In the genomic region with DNA sequence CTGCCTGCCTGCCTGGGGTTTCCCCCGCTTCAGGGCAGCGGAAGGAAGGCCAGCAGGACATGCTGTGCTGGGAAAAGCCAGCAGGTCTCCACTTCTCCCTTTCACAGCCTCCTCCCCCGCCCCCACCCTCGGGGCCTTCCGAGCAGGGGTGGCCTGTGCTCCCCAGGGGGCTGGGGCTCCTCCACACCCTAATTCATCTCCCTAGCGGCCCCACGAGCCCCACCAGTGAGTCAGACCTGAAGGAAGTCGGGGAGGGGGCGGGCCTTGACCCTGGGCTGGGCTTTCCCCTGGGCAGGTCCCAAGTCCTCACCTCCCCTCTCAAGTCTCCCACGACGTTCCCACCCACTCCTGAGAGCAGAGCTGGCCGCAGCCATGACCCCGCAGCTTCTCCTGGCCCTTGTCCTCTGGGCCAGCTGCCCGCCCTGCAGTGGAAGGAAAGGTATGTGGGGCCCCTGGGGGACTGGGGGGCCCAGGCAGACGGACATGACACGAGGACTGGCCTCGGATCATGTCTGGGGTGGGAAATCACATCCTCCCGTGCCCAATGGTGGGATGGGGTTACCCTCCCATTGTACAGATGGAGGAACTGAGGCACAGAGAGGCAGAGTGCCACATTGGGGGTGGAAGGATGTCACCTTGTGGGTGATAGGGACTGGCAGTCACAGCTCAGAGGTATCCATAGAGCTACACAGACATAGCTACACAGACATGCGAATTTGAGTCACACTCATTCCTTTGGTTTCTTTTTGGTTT, we compare ENCODE assay signal across 9 cellular contexts. TPM values are rescaled to one million over a fixed set of nuclear protein-coding genes. Genes with fewer than 3 reads are reported as not detected.
DNase-seq lines count a peak whose midpoint lies in the region; ATAC-seq and TF ChIP-seq lines count a peak whose summit lies in the region.
"Had no signal": no experiment of that assay in that cellular context is flagged by ENCODE, and none has a peak within 500 bp of the region (broad histone marks: within the 10 kb centered on the region; RNA-seq: fewer than 3 reads in every experiment).

A gene (plus strand): TSS at position 345 of the 753 bp plus-strand sequence. CDS start 28 bp downstream, at position 373.

- peak; percentile 50 for ATAC-seq in HG03039 (IDR thresholded peaks at IDR 0.05; ENCODE audit: unreplicated experiment)
- peak in 7 of 8 donors; percentile 39 to 80 (median 56) for ATAC-seq in heart right ventricle
- ATAC-seq in GM21367 (IDR thresholded peaks at IDR 0.05; ENCODE audit: unreplicated experiment): no peak

- no peaks in the 10 kb centered on the region for H3K27me3 Mint-ChIP-seq in activated CD4-positive, alpha-beta T cell treated with anti-CD3 and anti-CD28 coated beads, Interleukin-2, amount 10 ng/mL, durations not matched to agents 24 days and 14 days
- peaks cover 11% of the 10 kb centered on the region for H3K27me3 Mint-ChIP-seq in neural progenitor cell (ENCODE audit: insufficient read depth, low read depth)

- peaks cover 7% of the 10 kb centered on the region for H3K4me1 ChIP-seq in A673 (ENCODE audit: insufficient read depth, low read length, poor library complexity, severe bottlenecking)
- H3K4me1 ChIP-seq in heart right ventricle: peaks cover 0 to 11% (median 0%) of the 10 kb centered on the region in 9 donors
- H3K4me1 ChIP-seq in neural progenitor cell: no peaks in the 10 kb centered on the region
- H3K4me1 ChIP-seq: HAP-1 had no signal

- H3K27ac ChIP-seq in A673 (ENCODE audit: low read depth, low read length, poor library complexity, severe bottlenecking) (no peak within 1 kb of the TSS), heart right ventricle (peak within 1 kb of the TSS in 1 of 10 donors; percentile 31), neural progenitor cell (no peak within 1 kb of the TSS)

- H3K9ac ChIP-seq in neural progenitor cell: no peak within 1 kb of the TSS

- H3K4me1 Mint-ChIP-seq in activated CD4-positive, alpha-beta T cell treated with anti-CD3 and anti-CD28 coated beads, Interleukin-2, amount 10 ng/mL, durations not matched to agents 24 days and 14 days: peaks cover 15% of the 10 kb centered on the region
- peaks cover 3% of the 10 kb centered on the region for H3K4me1 Mint-ChIP-seq in neural progenitor cell

- H3K9me3 ChIP-seq in A673 (ENCODE audit: low read depth, low read length, poor library complexity, severe bottlenecking): no peaks in the 10 kb centered on the region
- H3K9me3 ChIP-seq in heart right ventricle: no peaks in the 10 kb centered on the region
- H3K9me3 ChIP-seq in neural progenitor cell (ENCODE audit: low read depth): no peaks in the 10 kb centered on the region
- H3K9me3 ChIP-seq: HAP-1 had no signal

- peaks cover 3% of the 10 kb centered on the region for H3K36me3 Mint-ChIP-seq in activated CD4-positive, alpha-beta T cell treated with anti-CD3 and anti-CD28 coated beads, Interleukin-2, amount 10 ng/mL, durations not matched to agents 24 days and 14 days (ENCODE audit: low read depth)
- H3K36me3 Mint-ChIP-seq in neural progenitor cell: no peaks in the 10 kb centered on the region

- peak; percentile 32 for TF ChIP-seq POLR2A in GM18526 (IDR thresholded peaks at IDR 0.05; ENCODE audit: extremely low read depth, insufficient read length)

- CTCF ChIA-PET in A673 (lab: Charles Lee): no interaction called here

- H3K27ac Mint-ChIP-seq in activated CD4-positive, alpha-beta T cell treated with anti-CD3 and anti-CD28 coated beads, Interleukin-2, amount 10 ng/mL, durations not matched to agents 24 days and 14 days: no peak within 1 kb of the TSS
- no peak within 1 kb of the TSS for H3K27ac Mint-ChIP-seq in neural progenitor cell

- 13% methylated on average over 19 of the region's 19 CpGs for WGBS in heart right ventricle, 2 donors

- BruUV-seq in A673 (replicated peaks; lab: Mats Ljungman, UMichigan): no TSS peak

- peaks cover 5% of the 10 kb centered on the region for H3F3A ChIP-seq in neural progenitor cell (ENCODE audit: low read depth)

- no peak within 1 kb of the TSS for H2AFZ ChIP-seq in neural progenitor cell (replicated peaks)

- no peaks in the 10 kb centered on the region for H3K27me3 ChIP-seq in A673 (replicated peaks; ENCODE audit: insufficient read depth, low read depth, low read length, poor library complexity)
- H3K27me3 ChIP-seq in heart right ventricle: peaks cover 0 to 71% (median 41%) of the 10 kb centered on the region in 7 donors
- H3K27me3 ChIP-seq in neural progenitor cell: no peaks in the 10 kb centered on the region

- H4K20me1 ChIP-seq in neural progenitor cell (ENCODE audit: low read depth): no peaks in the 10 kb centered on the region

- no peaks in the 10 kb centered on the region for H3K79me2 ChIP-seq in neural progenitor cell (ENCODE audit: low read depth)

- POLR2A ChIA-PET in A673 (lab: Charles Lee; ENCODE audit: low non-redundant PET): no interaction called here

- TF ChIP-seq CTCF in A673 (conservative IDR thresholded peaks at IDR 0.05; ENCODE audit: low read depth, low read length) (no peak), heart right ventricle (IDR thresholded peaks at IDR 0.05) (no peak), neural progenitor cell (IDR thresholded peaks at IDR 0.05) (no peak)

- H3K9me3 Mint-ChIP-seq in activated CD4-positive, alpha-beta T cell treated with anti-CD3 and anti-CD28 coated beads, Interleukin-2, amount 10 ng/mL, durations not matched to agents 24 days and 14 days: no peaks in the 10 kb centered on the region
- no peaks in the 10 kb centered on the region for H3K9me3 Mint-ChIP-seq in neural progenitor cell

- H3K4me2 ChIP-seq in neural progenitor cell: no peak within 1 kb of the TSS

- no peak within 1 kb of the TSS for H3K4me3 Mint-ChIP-seq in activated CD4-positive, alpha-beta T cell treated with anti-CD3 and anti-CD28 coated beads, Interleukin-2, amount 10 ng/mL, durations not matched to agents 24 days and 14 days
- H3K4me3 Mint-ChIP-seq in neural progenitor cell: no peak within 1 kb of the TSS

- peak; percentile 64 for DNase-seq in A673 (ENCODE audit: low spot score)
- peak; percentile 83 for DNase-seq in activated CD4-positive, alpha-beta T cell treated with anti-CD3 and anti-CD28 coated beads, Interleukin-2, amount 10 ng/mL, durations not matched to agents 24 days and 14 days
- DNase-seq in heart right ventricle: no peak
- peak; percentile 41 to 65 for DNase-seq in stimulated activated CD4-positive, alpha-beta T cell treated with anti-CD3 and anti-CD28 coated beads, Interleukin-4, amount 100 ng/mL, for 48 hours (ENCODE audit: low read depth in 2 of 2)
- DNase-seq in neural progenitor cell (ENCODE audit: low spot score): no peak

- H3K36me3 ChIP-seq in A673 (ENCODE audit: insufficient read depth, low read length, poor library complexity, severe bottlenecking) (no peaks in the 10 kb centered on the region), heart right ventricle (no peaks in the 10 kb centered on the region), neural progenitor cell (no peaks in the 10 kb centered on the region)
- H3K36me3 ChIP-seq: HAP-1 had no signal

- H3K4me3 ChIP-seq in A673 (ENCODE audit: low read depth, low read length, poor library complexity, severe bottlenecking) (no peak within 1 kb of the TSS), heart right ventricle (no peak within 1 kb of the TSS), neural progenitor cell (no peak within 1 kb of the TSS)
- H3K4me3 ChIP-seq: HAP-1 had no signal

- intact Hi-C loops in A673 (cut with micrococcal nuclease; ENCODE audit: unreplicated experiment): no loop called here
- intact Hi-C loops in activated CD4-positive, alpha-beta T cell treated with anti-CD3 and anti-CD28 coated beads, Interleukin-2, amount 10 ng/mL, durations not matched to agents 24 days and 14 days (cut with micrococcal nuclease): loop anchor here (1.0 kb wide), 1 partner anchor 18 kb away; a partner anchor contains a TSS
- intact Hi-C loops in heart right ventricle (cut with DNase I): no loop called here

RNA-seq across cellular contexts. Expression of the gene that starts here (rescaled TPM):
- total RNA-seq in A673 (2021) (1.5 and 2.0 TPM in 2 replicates), heart right ventricle (1 to 10 TPM in 2 of 10 donors, under 1 TPM in 4, not detected in 4; 0.49 to 2.2 (median 0.81) TPM), neural progenitor cell (ENCODE audit: low replicate concordance) (not detected in 2 replicates)
- total RNA-seq in activated CD4-positive, alpha-beta T cell treated with anti-CD3 and anti-CD28 coated beads, Interleukin-2, amount 10 ng/mL, durations not matched to agents 24 days and 14 days: 44.0 and 45.0 TPM in 2 replicates
- 1 to 10 TPM in 1 of 2 donors, under 1 TPM in 1; 0.73 to 2.4 TPM for polyA plus RNA-seq in heart right ventricle

Comparison
In these comparisons a context has a peak if more than half of its experiments do, and no peak if none do; other contexts are left out.
1. RNA of the gene that starts here (total RNA-seq): 44.0 to 45.0 TPM in activated CD4-positive, alpha-beta T cell treated with anti-CD3 and anti-CD28 coated beads, Interleukin-2, amount 10 ng/mL, durations not matched to agents 24 days and 14 days; 1.5 to 2.0 TPM in A673, 0.49 to 2.2 TPM in heart right ventricle and not detected in neural progenitor cell; every median in the first group is over 10 times any median in the second.
2. DNase-seq: peak in A673 (single experiment), activated CD4-positive, alpha-beta T cell treated with anti-CD3 and anti-CD28 coated beads, Interleukin-2, amount 10 ng/mL, durations not matched to agents 24 days and 14 days (single experiment) and stimulated activated CD4-positive, alpha-beta T cell treated with anti-CD3 and anti-CD28 coated beads, Interleukin-4, amount 100 ng/mL, for 48 hours (2 of 2); none in heart right ventricle (0 of 2) and neural progenitor cell (single experiment).